In genomic region chr5:74621492-74621891, GRCh38 we compare ENCODE assay signal across 18 cellular contexts. TPM values are rescaled to one million over a fixed set of nuclear protein-coding genes. Genes with fewer than 3 reads are reported as not detected.
DNase-seq lines count a peak whose midpoint lies in the region; FAIRE-seq and TF ChIP-seq lines count a peak whose summit lies in the region.
"Had no signal": no experiment of that assay in that cellular context is flagged by ENCODE, and none has a peak within 500 bp of the region (broad histone marks: within the 10 kb centered on the region; RNA-seq: fewer than 3 reads in every experiment).

No MANE protein-coding gene starts in this region.

- H4K20me1 ChIP-seq in astrocyte (ENCODE audit: insufficient read depth, low read length): no peaks in the 10 kb centered on the region

- peak overlapping the region; percentile 25 for H3K18ac ChIP-seq in mesendoderm (ENCODE audit: low read length)

- intact Hi-C loops in cardiac septum (cut with DNase I) (no loop called here), transverse colon (cut with DNase I; ENCODE audit: low total_unique reads) (loop anchor here (10.0 kb wide), 1 partner anchor 57 kb away; no protein-coding TSS in a partner anchor)

- H3K79me2 ChIP-seq in astrocyte (ENCODE audit: insufficient read depth, low read length) (no peaks in the 10 kb centered on the region), mesendoderm (ENCODE audit: control insufficient read depth, insufficient read depth, low read length) (no peaks in the 10 kb centered on the region)

- H3K27ac Mint-ChIP-seq in astrocyte (ENCODE audit: unreplicated experiment): no peak overlapping the region
- no peak overlapping the region for H3K27ac Mint-ChIP-seq in activated naive CD4-positive, alpha-beta T cell treated with anti-CD3 and anti-CD28 coated beads, Interleukin-2, amount 10 ng/mL, durations not matched to agents 7 days and 5 days
- H3K27ac Mint-ChIP-seq: CD4-positive, alpha-beta T cell; H9 had no signal

- peaks cover 7% of the 10 kb centered on the region for H3K36me3 Mint-ChIP-seq in astrocyte (ENCODE audit: low read depth, unreplicated experiment)
- no peaks in the 10 kb centered on the region for H3K36me3 Mint-ChIP-seq in activated naive CD4-positive, alpha-beta T cell treated with anti-CD3 and anti-CD28 coated beads, Interleukin-2, amount 10 ng/mL, durations not matched to agents 7 days and 5 days

- DNase-seq in GM12891 (ENCODE audit: insufficient read length, low spot score): no peak
- DNase-seq in astrocyte (ENCODE audit: low read depth): no peak
- DNase-seq in mesendoderm: peak; percentile 70
- DNase-seq in activated naive CD4-positive, alpha-beta T cell treated with anti-CD3 and anti-CD28 coated beads, Interleukin-2, amount 10 ng/mL, durations not matched to agents 7 days and 5 days: no peak
- no peak for DNase-seq in cardiac septum (ENCODE audit: low spot score)
- no peak for DNase-seq in transverse colon
- no peak for DNase-seq in NCI-H510A treated with DMSO at 0.1 percent for 48 hours (lab: John Stamatoyannopoulos, UW)
- DNase-seq: BE2C; CD4-positive, alpha-beta T cell; DMS153; DMS79; GDM1; GOT3; H9; IMR-90 had no signal

- H4K5ac ChIP-seq in mesendoderm (ENCODE audit: low read length): no peak overlapping the region

- H3K9me3 Mint-ChIP-seq in astrocyte (ENCODE audit: unreplicated experiment): peaks cover 2% of the 10 kb centered on the region
- H3K9me3 Mint-ChIP-seq in activated naive CD4-positive, alpha-beta T cell treated with anti-CD3 and anti-CD28 coated beads, Interleukin-2, amount 10 ng/mL, durations not matched to agents 7 days and 5 days: no peaks in the 10 kb centered on the region
- H3K9me3 Mint-ChIP-seq: CD4-positive, alpha-beta T cell had no signal

- H3K27ac ChIP-seq in HUES48 (ENCODE audit: low read depth, low read length): peak overlapping the region; percentile 30
- no peak overlapping the region for H3K27ac ChIP-seq in astrocyte (ENCODE audit: low read depth, low read length)
- H3K27ac ChIP-seq in mesendoderm (ENCODE audit: low read depth, low read length): no peak overlapping the region
- no peak overlapping the region for H3K27ac ChIP-seq in transverse colon
- H3K27ac ChIP-seq: C4-2B had no signal

- no peak overlapping the region for H2AFZ ChIP-seq in astrocyte (ENCODE audit: low read depth, low read length)

- H2BK5ac ChIP-seq in mesendoderm (ENCODE audit: low read length): no peak overlapping the region

- no peak overlapping the region for H3K4me3 ChIP-seq in HUES48 (ENCODE audit: low read depth, low read length)
- no peak overlapping the region for H3K4me3 ChIP-seq in astrocyte (ENCODE audit: insufficient read depth, low read depth, low read length)
- H3K4me3 ChIP-seq in mesendoderm (ENCODE audit: low read length): no peak overlapping the region
- H3K4me3 ChIP-seq in transverse colon: no peak overlapping the region
- H3K4me3 ChIP-seq: K562 had no signal

- H2BK120ac ChIP-seq in mesendoderm (ENCODE audit: low read depth, low read length): no peak overlapping the region

- FAIRE-seq in GM12891 (lab: Jason Lieb, UNC) (peak; percentile 9), astrocyte (lab: Jason Lieb, UNC) (no peak)
- FAIRE-seq: K562 had no signal

- no peak overlapping the region for H2BK15ac ChIP-seq in mesendoderm (replicated peaks; ENCODE audit: low read depth)

- H3K23ac ChIP-seq in mesendoderm (ENCODE audit: low read length): no peak overlapping the region

- H3K27me3 Mint-ChIP-seq in astrocyte (ENCODE audit: low read depth, unreplicated experiment): no peaks in the 10 kb centered on the region
- H3K27me3 Mint-ChIP-seq in activated naive CD4-positive, alpha-beta T cell treated with anti-CD3 and anti-CD28 coated beads, Interleukin-2, amount 10 ng/mL, durations not matched to agents 7 days and 5 days: peaks cover 47% of the 10 kb centered on the region

- no peaks in the 10 kb centered on the region for H3K36me3 ChIP-seq in HUES48 (ENCODE audit: control insufficient read depth, insufficient read depth, low read length)
- H3K36me3 ChIP-seq in astrocyte (ENCODE audit: insufficient read depth, low read length): no peaks in the 10 kb centered on the region
- H3K36me3 ChIP-seq in mesendoderm (ENCODE audit: control insufficient read depth, insufficient read depth, low read length): no peaks in the 10 kb centered on the region
- no peaks in the 10 kb centered on the region for H3K36me3 ChIP-seq in transverse colon
- H3K36me3 ChIP-seq: BE2C had no signal

- H3K4ac ChIP-seq in mesendoderm (ENCODE audit: low read depth, low read length): no peak overlapping the region

- WGBS in mesendoderm (ENCODE audit: extremely low coverage, insufficient coverage, low lambda C conversion rate): no CpG with 5 or more reads among the region's 5 CpGs
- WGBS in transverse colon (ENCODE audit: low coverage in 1 of 2), 2 donors: 80 to 81% methylated on average over 3 to 5 of the region's 5 CpGs

- H3K4me3 Mint-ChIP-seq in astrocyte (ENCODE audit: unreplicated experiment): peak overlapping the region; percentile 34
- H3K4me3 Mint-ChIP-seq in activated naive CD4-positive, alpha-beta T cell treated with anti-CD3 and anti-CD28 coated beads, Interleukin-2, amount 10 ng/mL, durations not matched to agents 7 days and 5 days: no peak overlapping the region
- H3K4me3 Mint-ChIP-seq: CD4-positive, alpha-beta T cell; H9 had no signal

- TF ChIP-seq POLR2A in GM12891 (IDR thresholded peaks at IDR 0.05; ENCODE audit: low read depth, low read length) (no peak), transverse colon (IDR thresholded peaks at IDR 0.05) (no peak)

- CTCF ChIA-PET in activated naive CD4-positive, alpha-beta T cell treated with anti-CD3 and anti-CD28 coated beads, Interleukin-2, amount 10 ng/mL, durations not matched to agents 7 days and 5 days (lab: Charles Lee): interaction anchor here (0.6 kb wide), 1 partner anchor 978 kb away, joined by 3 read pairs; no protein-coding TSS in a partner anchor

- H3K4me1 Mint-ChIP-seq in astrocyte (ENCODE audit: low read depth, unreplicated experiment): peaks cover 68% of the 10 kb centered on the region
- H3K4me1 Mint-ChIP-seq in activated naive CD4-positive, alpha-beta T cell treated with anti-CD3 and anti-CD28 coated beads, Interleukin-2, amount 10 ng/mL, durations not matched to agents 7 days and 5 days: no peaks in the 10 kb centered on the region

- in situ Hi-C loops in transverse colon (cut with MboI; ENCODE audit: low pct_ligation_motif_present in 1 of 4, low pct_unique_long_range_greater_than_20kb in 1 of 4, low sequenced_read_pairs in 3 of 4): no loop called here

- no peak overlapping the region for H3K9ac ChIP-seq in HUES48 (ENCODE audit: low read depth, low read length)
- no peak overlapping the region for H3K9ac ChIP-seq in astrocyte (ENCODE audit: low read length)
- H3K9ac ChIP-seq in mesendoderm (ENCODE audit: low read length): no peak overlapping the region

- TF ChIP-seq CTCF in astrocyte (IDR thresholded peaks at IDR 0.05; ENCODE audit: insufficient read depth, low read depth, low read length) (no peak), transverse colon (IDR thresholded peaks at IDR 0.05) (no peak)

- H3K27me3 ChIP-seq in HUES48 (ENCODE audit: control insufficient read depth, insufficient read depth, low read length) (no peaks in the 10 kb centered on the region), astrocyte (ENCODE audit: insufficient read depth, low read length) (no peaks in the 10 kb centered on the region), mesendoderm (ENCODE audit: insufficient read depth, low read length, poor library complexity) (no peaks in the 10 kb centered on the region), transverse colon (no peaks in the 10 kb centered on the region)
- H3K27me3 ChIP-seq: BE2C had no signal

- H3K9me3 ChIP-seq in HUES48 (ENCODE audit: control insufficient read depth, insufficient read depth, low read length): no peaks in the 10 kb centered on the region
- H3K9me3 ChIP-seq in astrocyte (ENCODE audit: insufficient read depth, low read depth, low read length): no peaks in the 10 kb centered on the region
- no peaks in the 10 kb centered on the region for H3K9me3 ChIP-seq in transverse colon
- H3K9me3 ChIP-seq: BE2C had no signal

- H3K4me2 ChIP-seq in astrocyte (ENCODE audit: low read length) (no peak overlapping the region), mesendoderm (ENCODE audit: low read length) (no peak overlapping the region)

- no peak overlapping the region for H2AK5ac ChIP-seq in mesendoderm (ENCODE audit: low read length)

- H3K56ac ChIP-seq in mesendoderm (ENCODE audit: low read length): peak overlapping the region; percentile 53

- no peak for TF ChIP-seq EP300 in transverse colon (IDR thresholded peaks at IDR 0.05; ENCODE audit: low read depth)

- no peaks in the 10 kb centered on the region for H3K79me1 ChIP-seq in mesendoderm (ENCODE audit: low read length)

- H3K4me1 ChIP-seq in HUES48 (ENCODE audit: control insufficient read depth, insufficient read depth, low read length) (peaks cover 28% of the 10 kb centered on the region), astrocyte (ENCODE audit: insufficient read depth, low read length) (peaks cover 36% of the 10 kb centered on the region), mesendoderm (ENCODE audit: control insufficient read depth, low read depth, low read length) (peaks cover 18% of the 10 kb centered on the region), transverse colon (no peaks in the 10 kb centered on the region)

- H4K8ac ChIP-seq in mesendoderm (ENCODE audit: low read depth, low read length): no peak overlapping the region

TF ChIP-seq in GM12891, 5 proteins besides CTCF, POLR2A, EP300 and RAD21:
- TF ChIP-seq TAF1 (IDR thresholded peaks at IDR 0.05; ENCODE audit: low read depth, low read length): no peak
- TF ChIP-seq SPI1 (IDR thresholded peaks at IDR 0.05; ENCODE audit: low read depth, low read length): no peak
- TF ChIP-seq PAX5 (IDR thresholded peaks at IDR 0.05; ENCODE audit: insufficient read depth, low read length, severe bottlenecking): no peak
- no peak for TF ChIP-seq POU2F2 (IDR thresholded peaks at IDR 0.05; ENCODE audit: low read depth, low read length)
- TF ChIP-seq POLR2AphosphoS5 (IDR thresholded peaks at IDR 0.05; ENCODE audit: low read depth, low read length): no peak

RNA-seq across cellular contexts. Expression of gene ENC1, which starts 19.0 kb away (rescaled TPM):
- 9.9 TPM for polyA plus RNA-seq in GM12891 (2012; ENCODE audit: low read depth, missing spikeins)
- 363 and 389 TPM in 2 replicates for total RNA-seq in astrocyte
- polyA plus RNA-seq in mesendoderm (2013, experiment 1 of 2): 16.0 TPM
- polyA plus RNA-seq in mesendoderm (2013, experiment 2 of 2): 14.6 TPM
- 6.6 TPM for total RNA-seq in cardiac septum
- total RNA-seq in transverse colon: 10 to 100 TPM; 14.9 to 26.9 (median 22.0) TPM

Comparison
In these comparisons a context has a peak if more than half of its experiments do, and no peak if none do; other contexts are left out.
1. RNA of gene ENC1, which starts 19.0 kb away (total RNA-seq): 363 to 389 TPM in astrocyte; 14.9 to 26.9 TPM in transverse colon and 6.6 TPM in cardiac septum (single experiment); every median in the first group is over 10 times any median in the second.